ENCODE assay signal across 8 cellular contexts in genomic region chr7:108109216-108109908, GRCh38. TPM values are rescaled to one million over a fixed set of nuclear protein-coding genes. Genes with fewer than 3 reads are reported as not detected.
DNase-seq lines count a peak whose midpoint lies in the region; ATAC-seq and TF ChIP-seq lines count a peak whose summit lies in the region.

No MANE protein-coding gene starts in this region.

- H3K36me3 Mint-ChIP-seq in memory B cell = no peaks in the 10 kb centered on the region

- intact Hi-C loops in ascending aorta (cut with DNase I) = no loop called here

- H3K27me3 ChIP-seq in Loucy (ENCODE audit: insufficient read depth, low read length, poor library complexity, severe bottlenecking) (no peaks in the 10 kb centered on the region), adipocyte (replicated peaks; ENCODE audit: control insufficient read depth, insufficient read depth, low read length) (no peaks in the 10 kb centered on the region), ascending aorta (no peaks in the 10 kb centered on the region)

- no peaks in the 10 kb centered on the region for H3K4me1 Mint-ChIP-seq in memory B cell

- no peaks in the 10 kb centered on the region for H3K9me3 ChIP-seq in Loucy (ENCODE audit: insufficient read depth, low read depth, low read length)
- H3K9me3 ChIP-seq in adipocyte (ENCODE audit: control insufficient read depth, low read length) = no peaks in the 10 kb centered on the region
- H3K9me3 ChIP-seq in ascending aorta = no peaks in the 10 kb centered on the region

- no peak overlapping the region for H3K9ac ChIP-seq in Loucy (ENCODE audit: low read depth, low read length, poor library complexity, severe bottlenecking)
- H3K9ac ChIP-seq in adipocyte (ENCODE audit: low read length) = no peak overlapping the region

- peak; percentile 44 for ATAC-seq in GM18508 (IDR thresholded peaks at IDR 0.05; ENCODE audit: insufficient read depth, unreplicated experiment)
- ATAC-seq in memory B cell (ENCODE audit: low read depth) = peak; percentile 64
- no peak for ATAC-seq in GM19023 (IDR thresholded peaks at IDR 0.05; ENCODE audit: unreplicated experiment)

- H3K4me3 Mint-ChIP-seq in memory B cell = no peak overlapping the region

- no peak overlapping the region for H3K4me2 ChIP-seq in Loucy (ENCODE audit: low read depth, low read length, poor library complexity, severe bottlenecking)

- H3K4me1 ChIP-seq in Loucy (ENCODE audit: insufficient read depth, low read length, poor library complexity, severe bottlenecking) = no peaks in the 10 kb centered on the region
- H3K4me1 ChIP-seq in adipocyte (ENCODE audit: control insufficient read depth, insufficient read depth, low read length) = peaks cover 9% of the 10 kb centered on the region
- no peaks in the 10 kb centered on the region for H3K4me1 ChIP-seq in ascending aorta

- H2AFZ ChIP-seq in Loucy (ENCODE audit: low read length) = no peak overlapping the region

- H3K79me2 ChIP-seq in Loucy (ENCODE audit: insufficient read depth, low read length) = no peaks in the 10 kb centered on the region

- H3K27me3 Mint-ChIP-seq in memory B cell = no peaks in the 10 kb centered on the region

- DNase-seq in CD1c-positive myeloid dendritic cell (ENCODE audit: extremely low spot score) = peak; percentile 16
- peak; percentile 38 for DNase-seq in adipocyte (ENCODE audit: low read depth)
- DNase-seq in memory B cell (ENCODE audit: low spot score in 2 of 2) = peak in 1 of 2 donors; percentile 18
- DNase-seq in NCI-H187 (lab: John Stamatoyannopoulos, UW) = no peak
- no peak for DNase-seq in ascending aorta (ENCODE audit: low spot score in 2 of 2)

- H3K4me3 ChIP-seq in Loucy (ENCODE audit: low read length, poor library complexity, severe bottlenecking) (no peak overlapping the region), adipocyte (ENCODE audit: low read length) (no peak overlapping the region), ascending aorta (no peak overlapping the region)

- no peaks in the 10 kb centered on the region for H4K20me1 ChIP-seq in Loucy (ENCODE audit: insufficient read depth, low read length, poor library complexity, severe bottlenecking)

- H3K36me3 ChIP-seq in Loucy (ENCODE audit: insufficient read depth, low read length) = no peaks in the 10 kb centered on the region
- H3K36me3 ChIP-seq in adipocyte (ENCODE audit: control insufficient read depth, insufficient read depth, low read length, severe bottlenecking) = no peaks in the 10 kb centered on the region
- no peaks in the 10 kb centered on the region for H3K36me3 ChIP-seq in ascending aorta

- no peaks in the 10 kb centered on the region for H3K9me2 ChIP-seq in Loucy (replicated peaks; ENCODE audit: low read depth, low read length)

- no peaks in the 10 kb centered on the region for H3K9me3 Mint-ChIP-seq in memory B cell

- H3F3A ChIP-seq in Loucy (ENCODE audit: low read depth) = no peaks in the 10 kb centered on the region

- H3K27ac ChIP-seq in ascending aorta = no peak overlapping the region

- no peak overlapping the region for H3K27ac Mint-ChIP-seq in memory B cell

- peak; percentile 74 for TF ChIP-seq CTCF in Loucy (conservative IDR thresholded peaks at IDR 0.05; ENCODE audit: low read length)
- TF ChIP-seq CTCF in ascending aorta (IDR thresholded peaks at IDR 0.05) = no peak

RNA-seq across cellular contexts. Expression of gene LAMB4, which starts 20.8 kb away (rescaled TPM):
- total RNA-seq in ascending aorta = not detected

Comparison
In these comparisons a context has a peak if more than half of its experiments do, and no peak if none do; other contexts are left out.
1. DNase-seq: peak in CD1c-positive myeloid dendritic cell (single experiment) and adipocyte (single experiment); none in NCI-H187 (0 of 2) and ascending aorta (0 of 2).